ENCODE assay signal across 31 cellular contexts in the genomic region with DNA sequence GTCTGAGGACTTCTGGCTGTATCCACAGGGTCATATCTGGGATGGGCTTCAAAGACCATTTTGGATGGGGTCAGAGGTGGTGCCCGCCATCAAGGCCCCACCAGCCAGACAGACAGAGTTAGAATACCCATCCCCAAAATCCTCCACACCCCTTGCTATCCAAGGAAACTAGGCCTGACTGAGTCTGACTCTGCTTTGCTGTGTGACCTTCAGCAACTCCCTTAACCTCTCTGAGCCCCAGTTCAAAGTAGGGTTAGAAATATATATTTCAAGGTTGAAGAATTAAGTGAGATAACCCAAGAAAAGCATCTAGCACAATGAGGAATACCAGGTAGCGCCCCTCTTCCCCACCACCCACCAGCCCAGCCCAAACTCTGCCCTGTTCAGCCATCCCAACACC. TPM values are rescaled to one million over a fixed set of nuclear protein-coding genes. Genes with fewer than 3 reads are reported as not detected.
DNase-seq lines count a peak whose midpoint lies in the region; ATAC-seq, FAIRE-seq and TF ChIP-seq lines count a peak whose summit lies in the region.
"Had no signal": no experiment of that assay in that cellular context is flagged by ENCODE, and none has a peak within 500 bp of the region (broad histone marks: within the 10 kb centered on the region; RNA-seq: fewer than 3 reads in every experiment).

No MANE protein-coding gene starts in this region.

- TF ChIP-seq CTCF in psoas muscle (IDR thresholded peaks at IDR 0.05) = no peak

- WGBS in psoas muscle, 3 donors = 91 to 97% (median 95%) methylated on average over 2 of the region's 2 CpGs

- ATAC-seq in CD4-positive, CD25-positive, alpha-beta regulatory T cell (ENCODE audit: low read depth in 2 of 2) = no peak
- no peak for ATAC-seq in effector memory CD8-positive, alpha-beta T cell (replicated peaks)
- ATAC-seq in psoas muscle = no peak
- ATAC-seq: lower lobe of right lung; mucosa of descending colon; stimulated activated naive B cell treated with anti-CD40 and anti-IgM and Interleukin-4, amounts not matched to agents 10 μg/mL and 1 μg/mL and 100 μg/mL, for 72 hours had no signal

- peaks cover 100% of the 10 kb centered on the region for H3K4me1 ChIP-seq in CD4-positive, CD25-positive, alpha-beta regulatory T cell (ENCODE audit: control insufficient read depth, insufficient read depth, low read length, poor library complexity, severe bottlenecking)
- H3K4me1 ChIP-seq in psoas muscle = no peaks in the 10 kb centered on the region
- H3K4me1 ChIP-seq: BE2C, breast epithelium, colonic mucosa, lower lobe of right lung had no signal

- H3K36me3 Mint-ChIP-seq in T-helper 2 cell treated with Interferon-gamma antibody and Interleukin-4, amounts not matched to agents 5 μg/mL and 100 μg/mL, for 36 hours (ENCODE audit: low read depth) = peaks cover 78% of the 10 kb centered on the region
- peaks cover 75% of the 10 kb centered on the region for H3K36me3 Mint-ChIP-seq in CD4-positive, CD25-positive, alpha-beta regulatory T cell
- H3K36me3 Mint-ChIP-seq in activated T-cell treated with anti-CD3 and anti-CD28 coated beads, Interleukin-2, amount 50 U/mL, for 24 hours (ENCODE audit: low read depth) = peaks cover 96% of the 10 kb centered on the region
- peaks cover 99% of the 10 kb centered on the region for H3K36me3 Mint-ChIP-seq in effector memory CD8-positive, alpha-beta T cell (ENCODE audit: insufficient read depth)
- H3K36me3 Mint-ChIP-seq: stimulated activated naive B cell treated with anti-CD40 and anti-IgM and Interleukin-4, amounts not matched to agents 10 μg/mL and 1 μg/mL and 100 μg/mL, for 72 hours had no signal

- no peaks in the 10 kb centered on the region for H3K9me3 ChIP-seq in CD4-positive, CD25-positive, alpha-beta regulatory T cell (ENCODE audit: control insufficient read depth in 2 of 2, low read length in 2 of 2)
- no peaks in the 10 kb centered on the region for H3K9me3 ChIP-seq in psoas muscle
- H3K9me3 ChIP-seq: BE2C, breast epithelium, colonic mucosa, lower lobe of right lung, mucosa of descending colon, neutrophil, thyroid gland had no signal

- H3K4me3 ChIP-seq in CD4-positive, CD25-positive, alpha-beta regulatory T cell (ENCODE audit: low read depth, low read length) = peak overlapping the region; percentile 99
- no peak overlapping the region for H3K4me3 ChIP-seq in psoas muscle
- H3K4me3 ChIP-seq: breast epithelium, colonic mucosa, GM23338, lower lobe of right lung, mucosa of descending colon, skin epidermis, thyroid gland had no signal

- intact Hi-C loops in psoas muscle (cut with DNase I) = no loop called here

- in situ Hi-C loops in ACHN (cut with HindIII; ENCODE audit: low pct_ligation_motif_present, low pct_unique_long_range_greater_than_20kb, low sequenced_read_pairs) = no loop called here

- H3K27me3 Mint-ChIP-seq in T-helper 2 cell treated with Interferon-gamma antibody and Interleukin-4, amounts not matched to agents 5 μg/mL and 100 μg/mL, for 36 hours (ENCODE audit: low read depth) = no peaks in the 10 kb centered on the region
- H3K27me3 Mint-ChIP-seq in CD4-positive, CD25-positive, alpha-beta regulatory T cell = peaks cover 5% of the 10 kb centered on the region
- H3K27me3 Mint-ChIP-seq in activated T-cell treated with anti-CD3 and anti-CD28 coated beads, Interleukin-2, amount 50 U/mL, for 24 hours = no peaks in the 10 kb centered on the region
- no peaks in the 10 kb centered on the region for H3K27me3 Mint-ChIP-seq in effector memory CD8-positive, alpha-beta T cell

- peak overlapping the region; percentile 92 for H3K27ac Mint-ChIP-seq in T-helper 2 cell treated with Interferon-gamma antibody and Interleukin-4, amounts not matched to agents 5 μg/mL and 100 μg/mL, for 36 hours
- peak overlapping the region; percentile 98 to 100 (median 99) for H3K27ac Mint-ChIP-seq in CD4-positive, CD25-positive, alpha-beta regulatory T cell
- H3K27ac Mint-ChIP-seq in activated T-cell treated with anti-CD3 and anti-CD28 coated beads, Interleukin-2, amount 50 U/mL, for 24 hours = peak overlapping the region; percentile 100
- peak overlapping the region; percentile 98 to 99 for H3K27ac Mint-ChIP-seq in effector memory CD8-positive, alpha-beta T cell
- H3K27ac Mint-ChIP-seq: endodermal cell; GM23338; stimulated activated naive B cell treated with anti-CD40 and anti-IgM and Interleukin-4, amounts not matched to agents 10 μg/mL and 1 μg/mL and 100 μg/mL, for 72 hours had no signal

- DNase-seq in T-helper 2 cell treated with Interferon-gamma antibody and Interleukin-4, amounts not matched to agents 5 μg/mL and 100 μg/mL, for 36 hours (ENCODE audit: low spot score) = no peak
- DNase-seq in T-helper 2 cell (no peak), frontal cortex (ENCODE audit: low spot score in 2 of 2) (no peak), ACHN (no peak), psoas muscle (no peak)
- no peak for DNase-seq in CD4-positive, CD25-positive, alpha-beta regulatory T cell
- no peak for DNase-seq in activated T-cell treated with anti-CD3 and anti-CD28 coated beads, Interleukin-2, amount 50 U/mL, for 24 hours
- no peak for DNase-seq in effector memory CD8-positive, alpha-beta T cell
- DNase-seq: 8988T; activated CD4-positive, CD25-positive, alpha-beta regulatory T cell treated with anti-CD3 and anti-CD28 coated beads, Interleukin-2, amount 50 U/mL, for 72 hours; BE2C; colonic mucosa; EL; endodermal cell; lower lobe of right lung; mucosa of descending colon; NCI-H1092; NCI-H2029 treated with DMSO at 0.1 percent for 48 hours; NCI-H446; stimulated activated CD4-positive, alpha-beta T cell treated with anti-CD3 and anti-CD28 coated beads, Interleukin-2, amount 100 ng/mL, for 24 hours; stimulated activated naive B cell treated with anti-CD40 and anti-IgM and Interleukin-4, amounts not matched to agents 10 μg/mL and 1 μg/mL and 100 μg/mL, for 72 hours; thyroid gland had no signal

- H3K27me3 ChIP-seq in CD4-positive, CD25-positive, alpha-beta regulatory T cell (ENCODE audit: control insufficient read depth, insufficient read depth, low read length) = no peaks in the 10 kb centered on the region
- H3K27me3 ChIP-seq in psoas muscle (ENCODE audit: insufficient read depth in 3 of 3, low read length in 2 of 3) = peaks cover 0 to 32% (median 5%) of the 10 kb centered on the region in 3 donors
- H3K27me3 ChIP-seq: thyroid gland had no signal

- peak overlapping the region; percentile 99 for H3K27ac ChIP-seq in CD4-positive, CD25-positive, alpha-beta regulatory T cell (ENCODE audit: insufficient read depth, low read length, poor library complexity, severe bottlenecking)
- no peak overlapping the region for H3K27ac ChIP-seq in psoas muscle
- H3K27ac ChIP-seq: breast epithelium, colonic mucosa, lower lobe of right lung, neutrophil, thyroid gland had no signal

- FAIRE-seq in frontal cortex (lab: Jason Lieb, UNC) = no peak
- FAIRE-seq: D721Med, kidney, TTC549 had no signal

- H3K4me1 Mint-ChIP-seq in T-helper 2 cell treated with Interferon-gamma antibody and Interleukin-4, amounts not matched to agents 5 μg/mL and 100 μg/mL, for 36 hours (ENCODE audit: low read depth) = peaks cover 90% of the 10 kb centered on the region
- H3K4me1 Mint-ChIP-seq in CD4-positive, CD25-positive, alpha-beta regulatory T cell = peaks cover 25 to 98% (median 73%) of the 10 kb centered on the region in 4 donors
- peaks cover 97% of the 10 kb centered on the region for H3K4me1 Mint-ChIP-seq in activated T-cell treated with anti-CD3 and anti-CD28 coated beads, Interleukin-2, amount 50 U/mL, for 24 hours (ENCODE audit: low read depth)
- H3K4me1 Mint-ChIP-seq in effector memory CD8-positive, alpha-beta T cell (ENCODE audit: low read depth in 2 of 2) = peaks cover 81 to 85% of the 10 kb centered on the region in 2 donors

- H3K36me3 ChIP-seq in CD4-positive, CD25-positive, alpha-beta regulatory T cell (ENCODE audit: control insufficient read depth, insufficient read depth, low read length) = peaks cover 61% of the 10 kb centered on the region
- no peaks in the 10 kb centered on the region for H3K36me3 ChIP-seq in psoas muscle (ENCODE audit: insufficient read depth in 1 of 2, low read depth in 1 of 2)
- H3K36me3 ChIP-seq: BE2C, breast epithelium, colonic mucosa, lower lobe of right lung, neutrophil, thyroid gland had no signal

- H3K9me3 Mint-ChIP-seq in T-helper 2 cell treated with Interferon-gamma antibody and Interleukin-4, amounts not matched to agents 5 μg/mL and 100 μg/mL, for 36 hours = no peaks in the 10 kb centered on the region
- H3K9me3 Mint-ChIP-seq in CD4-positive, CD25-positive, alpha-beta regulatory T cell = no peaks in the 10 kb centered on the region
- no peaks in the 10 kb centered on the region for H3K9me3 Mint-ChIP-seq in activated T-cell treated with anti-CD3 and anti-CD28 coated beads, Interleukin-2, amount 50 U/mL, for 24 hours
- no peaks in the 10 kb centered on the region for H3K9me3 Mint-ChIP-seq in effector memory CD8-positive, alpha-beta T cell
- H3K9me3 Mint-ChIP-seq: endodermal cell, GM23338 had no signal

- peak overlapping the region; percentile 68 for H3K4me3 Mint-ChIP-seq in T-helper 2 cell treated with Interferon-gamma antibody and Interleukin-4, amounts not matched to agents 5 μg/mL and 100 μg/mL, for 36 hours
- peak overlapping the region; percentile 80 to 98 (median 94) for H3K4me3 Mint-ChIP-seq in CD4-positive, CD25-positive, alpha-beta regulatory T cell
- H3K4me3 Mint-ChIP-seq in activated T-cell treated with anti-CD3 and anti-CD28 coated beads, Interleukin-2, amount 50 U/mL, for 24 hours = peak overlapping the region; percentile 99
- peak overlapping the region; percentile 99 for H3K4me3 Mint-ChIP-seq in effector memory CD8-positive, alpha-beta T cell
- H3K4me3 Mint-ChIP-seq: endodermal cell; GM23338; stimulated activated naive B cell treated with anti-CD40 and anti-IgM and Interleukin-4, amounts not matched to agents 10 μg/mL and 1 μg/mL and 100 μg/mL, for 72 hours had no signal

RNA-seq across cellular contexts. Expression of a gene that starts 20.3 kb away (rescaled TPM):
- 210 TPM for total RNA-seq in CD4-positive, CD25-positive, alpha-beta regulatory T cell
- 1 to 10 TPM; 5.3 to 5.7 (median 5.4) TPM for polyA plus RNA-seq in CD4-positive, CD25-positive, alpha-beta regulatory T cell
- 58.3 TPM for total RNA-seq in frontal cortex
- total RNA-seq in psoas muscle = under 1 TPM in 3 of 4 donors, not detected in 1; 0.15 to 0.34 (median 0.17) TPM
- polyA plus RNA-seq in psoas muscle = under 1 TPM in 2 of 3 donors, not detected in 1; 0.01 to 0.03 TPM
- total RNA-seq: LHCN-M2, OCI-LY7 had no signal

Comparison
In these comparisons a context has a peak if more than half of its experiments do, and no peak if none do; other contexts are left out.
1. RNA of a gene that starts 20.3 kb away (total RNA-seq): 210 TPM in CD4-positive, CD25-positive, alpha-beta regulatory T cell (single experiment) and 58.3 TPM in frontal cortex (single experiment); 0.15 to 0.34 TPM in psoas muscle; every median in the first group is over 10 times any median in the second.
2. Peak in every context shown above with its lines, with median percentiles within 50 percentile points of each other: H3K27ac Mint-ChIP-seq and H3K4me3 Mint-ChIP-seq.